ENCODE assay signal across 1 cellular context in the genomic region with DNA sequence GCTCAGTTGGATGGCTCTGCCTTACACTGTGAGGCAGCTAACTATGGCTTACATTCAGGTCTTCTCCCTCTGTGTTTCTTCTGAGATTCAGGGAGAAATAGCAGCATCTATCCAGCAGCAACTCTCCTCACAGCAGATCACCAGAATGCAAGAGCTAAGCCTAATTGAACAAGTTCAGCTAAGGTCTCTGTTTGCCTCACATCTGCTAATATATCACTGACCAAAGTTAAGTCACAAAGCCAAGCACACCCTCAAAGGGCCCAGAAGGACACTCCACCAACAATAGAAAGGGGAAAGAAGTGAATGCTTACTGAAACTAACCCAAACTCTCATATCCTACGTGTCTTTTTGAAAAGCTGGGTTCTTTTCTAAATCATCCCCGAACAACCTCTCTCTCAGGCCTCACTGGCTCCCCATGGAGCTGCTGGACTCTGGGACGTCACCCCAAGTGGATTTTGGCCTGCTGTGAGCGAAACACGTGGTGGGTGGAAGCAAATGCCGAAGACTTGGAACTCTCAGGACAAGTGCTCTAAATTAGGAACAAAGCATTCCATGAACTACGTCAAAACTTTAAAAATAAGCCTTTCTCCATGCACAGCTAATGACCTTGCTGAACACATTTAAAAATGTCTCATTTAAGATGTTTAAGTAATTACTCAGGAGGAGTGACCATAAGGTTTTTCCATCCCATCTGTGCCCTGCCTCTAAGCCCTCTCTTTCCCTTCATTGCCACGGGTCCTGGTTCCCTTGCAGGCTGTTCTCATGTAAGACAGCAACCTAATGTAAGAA.
TF ChIP-seq lines count a peak whose summit lies in the region.

No MANE protein-coding gene starts in this region.

TF ChIP-seq in GM23338, 12 proteins besides CTCF, POLR2A, EP300 and RAD21 (continued from another document):
- TF ChIP-seq, protein P1, sequence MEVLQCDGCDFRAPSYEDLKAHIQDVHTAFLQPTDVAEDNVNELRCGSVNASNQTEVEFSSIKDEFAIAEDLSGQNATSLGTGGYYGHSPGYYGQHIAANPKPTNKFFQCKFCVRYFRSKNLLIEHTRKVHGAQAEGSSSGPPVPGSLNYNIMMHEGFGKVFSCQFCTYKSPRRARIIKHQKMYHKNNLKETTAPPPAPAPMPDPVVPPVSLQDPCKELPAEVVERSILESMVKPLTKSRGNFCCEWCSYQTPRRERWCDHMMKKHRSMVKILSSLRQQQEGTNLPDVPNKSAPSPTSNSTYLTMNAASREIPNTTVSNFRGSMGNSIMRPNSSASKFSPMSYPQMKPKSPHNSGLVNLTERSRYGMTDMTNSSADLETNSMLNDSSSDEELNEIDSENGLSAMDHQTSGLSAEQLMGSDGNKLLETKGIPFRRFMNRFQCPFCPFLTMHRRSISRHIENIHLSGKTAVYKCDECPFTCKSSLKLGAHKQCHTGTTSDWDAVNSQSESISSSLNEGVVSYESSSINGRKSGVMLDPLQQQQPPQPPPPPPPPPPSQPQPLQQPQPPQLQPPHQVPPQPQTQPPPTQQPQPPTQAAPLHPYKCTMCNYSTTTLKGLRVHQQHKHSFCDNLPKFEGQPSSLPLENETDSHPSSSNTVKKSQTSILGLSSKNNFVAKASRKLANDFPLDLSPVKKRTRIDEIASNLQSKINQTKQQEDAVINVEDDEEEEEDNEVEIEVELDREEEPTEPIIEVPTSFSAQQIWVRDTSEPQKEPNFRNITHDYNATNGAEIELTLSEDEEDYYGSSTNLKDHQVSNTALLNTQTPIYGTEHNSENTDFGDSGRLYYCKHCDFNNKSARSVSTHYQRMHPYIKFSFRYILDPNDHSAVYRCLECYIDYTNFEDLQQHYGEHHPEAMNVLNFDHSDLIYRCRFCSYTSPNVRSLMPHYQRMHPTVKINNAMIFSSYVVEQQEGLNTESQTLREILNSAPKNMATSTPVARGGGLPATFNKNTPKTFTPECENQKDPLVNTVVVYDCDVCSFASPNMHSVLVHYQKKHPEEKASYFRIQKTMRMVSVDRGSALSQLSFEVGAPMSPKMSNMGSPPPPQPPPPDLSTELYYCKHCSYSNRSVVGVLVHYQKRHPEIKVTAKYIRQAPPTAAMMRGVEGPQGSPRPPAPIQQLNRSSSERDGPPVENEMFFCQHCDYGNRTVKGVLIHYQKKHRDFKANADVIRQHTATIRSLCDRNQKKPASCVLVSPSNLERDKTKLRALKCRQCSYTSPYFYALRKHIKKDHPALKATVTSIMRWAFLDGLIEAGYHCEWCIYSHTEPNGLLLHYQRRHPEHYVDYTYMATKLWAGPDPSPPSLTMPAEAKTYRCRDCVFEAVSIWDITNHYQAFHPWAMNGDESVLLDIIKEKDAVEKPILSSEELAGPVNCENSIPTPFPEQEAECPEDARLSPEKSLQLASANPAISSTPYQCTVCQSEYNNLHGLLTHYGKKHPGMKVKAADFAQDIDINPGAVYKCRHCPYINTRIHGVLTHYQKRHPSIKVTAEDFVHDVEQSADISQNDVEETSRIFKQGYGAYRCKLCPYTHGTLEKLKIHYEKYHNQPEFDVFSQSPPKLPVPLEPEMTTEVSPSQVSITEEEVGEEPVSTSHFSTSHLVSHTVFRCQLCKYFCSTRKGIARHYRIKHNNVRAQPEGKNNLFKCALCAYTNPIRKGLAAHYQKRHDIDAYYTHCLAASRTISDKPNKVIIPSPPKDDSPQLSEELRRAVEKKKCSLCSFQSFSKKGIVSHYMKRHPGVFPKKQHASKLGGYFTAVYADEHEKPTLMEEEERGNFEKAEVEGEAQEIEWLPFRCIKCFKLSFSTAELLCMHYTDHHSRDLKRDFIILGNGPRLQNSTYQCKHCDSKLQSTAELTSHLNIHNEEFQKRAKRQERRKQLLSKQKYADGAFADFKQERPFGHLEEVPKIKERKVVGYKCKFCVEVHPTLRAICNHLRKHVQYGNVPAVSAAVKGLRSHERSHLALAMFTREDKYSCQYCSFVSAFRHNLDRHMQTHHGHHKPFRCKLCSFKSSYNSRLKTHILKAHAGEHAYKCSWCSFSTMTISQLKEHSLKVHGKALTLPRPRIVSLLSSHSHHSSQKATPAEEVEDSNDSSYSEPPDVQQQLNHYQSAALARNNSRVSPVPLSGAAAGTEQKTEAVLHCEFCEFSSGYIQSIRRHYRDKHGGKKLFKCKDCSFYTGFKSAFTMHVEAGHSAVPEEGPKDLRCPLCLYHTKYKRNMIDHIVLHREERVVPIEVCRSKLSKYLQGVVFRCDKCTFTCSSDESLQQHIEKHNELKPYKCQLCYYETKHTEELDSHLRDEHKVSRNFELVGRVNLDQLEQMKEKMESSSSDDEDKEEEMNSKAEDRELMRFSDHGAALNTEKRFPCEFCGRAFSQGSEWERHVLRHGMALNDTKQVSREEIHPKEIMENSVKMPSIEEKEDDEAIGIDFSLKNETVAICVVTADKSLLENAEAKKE (CRISPR knock-in tag; IDR thresholded peaks at IDR 0.05), result no peak
- TF ChIP-seq, protein P2, sequence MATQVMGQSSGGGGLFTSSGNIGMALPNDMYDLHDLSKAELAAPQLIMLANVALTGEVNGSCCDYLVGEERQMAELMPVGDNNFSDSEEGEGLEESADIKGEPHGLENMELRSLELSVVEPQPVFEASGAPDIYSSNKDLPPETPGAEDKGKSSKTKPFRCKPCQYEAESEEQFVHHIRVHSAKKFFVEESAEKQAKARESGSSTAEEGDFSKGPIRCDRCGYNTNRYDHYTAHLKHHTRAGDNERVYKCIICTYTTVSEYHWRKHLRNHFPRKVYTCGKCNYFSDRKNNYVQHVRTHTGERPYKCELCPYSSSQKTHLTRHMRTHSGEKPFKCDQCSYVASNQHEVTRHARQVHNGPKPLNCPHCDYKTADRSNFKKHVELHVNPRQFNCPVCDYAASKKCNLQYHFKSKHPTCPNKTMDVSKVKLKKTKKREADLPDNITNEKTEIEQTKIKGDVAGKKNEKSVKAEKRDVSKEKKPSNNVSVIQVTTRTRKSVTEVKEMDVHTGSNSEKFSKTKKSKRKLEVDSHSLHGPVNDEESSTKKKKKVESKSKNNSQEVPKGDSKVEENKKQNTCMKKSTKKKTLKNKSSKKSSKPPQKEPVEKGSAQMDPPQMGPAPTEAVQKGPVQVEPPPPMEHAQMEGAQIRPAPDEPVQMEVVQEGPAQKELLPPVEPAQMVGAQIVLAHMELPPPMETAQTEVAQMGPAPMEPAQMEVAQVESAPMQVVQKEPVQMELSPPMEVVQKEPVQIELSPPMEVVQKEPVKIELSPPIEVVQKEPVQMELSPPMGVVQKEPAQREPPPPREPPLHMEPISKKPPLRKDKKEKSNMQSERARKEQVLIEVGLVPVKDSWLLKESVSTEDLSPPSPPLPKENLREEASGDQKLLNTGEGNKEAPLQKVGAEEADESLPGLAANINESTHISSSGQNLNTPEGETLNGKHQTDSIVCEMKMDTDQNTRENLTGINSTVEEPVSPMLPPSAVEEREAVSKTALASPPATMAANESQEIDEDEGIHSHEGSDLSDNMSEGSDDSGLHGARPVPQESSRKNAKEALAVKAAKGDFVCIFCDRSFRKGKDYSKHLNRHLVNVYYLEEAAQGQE (IDR thresholded peaks at IDR 0.05; ENCODE audit: unreplicated experiment), result no peak
- TF ChIP-seq, protein P3, sequence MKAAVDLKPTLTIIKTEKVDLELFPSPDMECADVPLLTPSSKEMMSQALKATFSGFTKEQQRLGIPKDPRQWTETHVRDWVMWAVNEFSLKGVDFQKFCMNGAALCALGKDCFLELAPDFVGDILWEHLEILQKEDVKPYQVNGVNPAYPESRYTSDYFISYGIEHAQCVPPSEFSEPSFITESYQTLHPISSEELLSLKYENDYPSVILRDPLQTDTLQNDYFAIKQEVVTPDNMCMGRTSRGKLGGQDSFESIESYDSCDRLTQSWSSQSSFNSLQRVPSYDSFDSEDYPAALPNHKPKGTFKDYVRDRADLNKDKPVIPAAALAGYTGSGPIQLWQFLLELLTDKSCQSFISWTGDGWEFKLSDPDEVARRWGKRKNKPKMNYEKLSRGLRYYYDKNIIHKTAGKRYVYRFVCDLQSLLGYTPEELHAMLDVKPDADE (IDR thresholded peaks at IDR 0.05), result no peak
- no peak for TF ChIP-seq JUNB (IDR thresholded peaks at IDR 0.05; ENCODE audit: unreplicated experiment)
- TF ChIP-seq ZNF114 (CRISPR knock-in tag; IDR thresholded peaks at IDR 0.05), result no peak
- no peak for TF ChIP-seq POLR2AphosphoS5 (IDR thresholded peaks at IDR 0.05; ENCODE audit: low read depth)
- TF ChIP-seq ZNF331 (CRISPR knock-in tag; IDR thresholded peaks at IDR 0.05; ENCODE audit: low read depth), result no peak
- TF ChIP-seq EZH2phosphoT487 (IDR thresholded peaks at IDR 0.05; ENCODE audit: unreplicated experiment), result no peak
